11 cellular contexts compared by ENCODE assay signal in genomic region chr2:217402622-217403383, GRCh38.
DNase-seq lines count a peak whose midpoint lies in the region; ATAC-seq and TF ChIP-seq lines count a peak whose summit lies in the region.
"Had no signal": no experiment of that assay in that cellular context is flagged by ENCODE, and none has a peak within 500 bp of the region (broad histone marks: within the 10 kb centered on the region; RNA-seq: fewer than 3 reads in every experiment).

No MANE protein-coding gene starts in this region.

- peaks cover 19% of the 10 kb centered on the region for H3K4me1 ChIP-seq in testis

- H3K36me3 ChIP-seq in testis (ENCODE audit: low read depth, missing control alignments), result no peaks in the 10 kb centered on the region
- H3K36me3 ChIP-seq: tibial nerve had no signal

- peak overlapping the region; percentile 6 to 51 for H3K27ac ChIP-seq in testis
- H3K27ac ChIP-seq: 22Rv1 had no signal

- peak; percentile 42 for ATAC-seq in left ventricle myocardium superior

- intact Hi-C loops in left ventricle myocardium superior (cut with micrococcal nuclease), result no loop called here
- intact Hi-C loops in testis (cut with DNase I; ENCODE audit: low total_unique reads), result no loop called here

- WGBS in testis, 2 donors, result 30 to 45% methylated on average over 6 to 7 of the region's 7 CpGs

- no peak for TF ChIP-seq POLR2A in testis (IDR thresholded peaks at IDR 0.05)

- TF ChIP-seq CTCF in testis (IDR thresholded peaks at IDR 0.05), result no peak

- no peaks in the 10 kb centered on the region for H3K9me3 ChIP-seq in testis
- H3K9me3 ChIP-seq: tibial nerve had no signal

- no peak overlapping the region for H3K4me3 ChIP-seq in testis
- H3K4me3 ChIP-seq: tibial nerve had no signal

- H3K27me3 ChIP-seq in testis, result no peaks in the 10 kb centered on the region
- H3K27me3 ChIP-seq: tibial nerve had no signal

- DNase-seq in DMS153 treated with DMSO at 0.1 percent for 48 hours (lab: John Stamatoyannopoulos, UW; ENCODE audit: unreplicated experiment) (peak; percentile 32), DMS153 (lab: John Stamatoyannopoulos, UW) (no peak), SW480 (ENCODE audit: low spot score) (peak; percentile 31), left ventricle myocardium superior (peak; percentile 39), testis (peak; percentile 61), NCI-H1694 (lab: John Stamatoyannopoulos, UW) (no peak)
- no peak for DNase-seq in activated effector memory CD4-positive, alpha-beta T cell treated with Interleukin-2 at 50 U/mL for 16 hours
- no peak for DNase-seq in activated effector memory CD4-positive, alpha-beta T cell treated with anti-CD3 and anti-CD28 coated beads, Interleukin-2, amount 50 U/mL, for 16 hours
- DNase-seq: mesendoderm had no signal

Comparison
In these comparisons a context has a peak if more than half of its experiments do, and no peak if none do; other contexts are left out.
1. DNase-seq: peak in DMS153 treated with DMSO at 0.1 percent for 48 hours (single experiment), SW480 (single experiment), left ventricle myocardium superior (single experiment) and testis (single experiment); none in DMS153 (single experiment), activated effector memory CD4-positive, alpha-beta T cell treated with Interleukin-2 at 50 U/mL for 16 hours (single experiment), NCI-H1694 (single experiment) and activated effector memory CD4-positive, alpha-beta T cell treated with anti-CD3 and anti-CD28 coated beads, Interleukin-2, amount 50 U/mL, for 16 hours (single experiment).